In the genomic region with DNA sequence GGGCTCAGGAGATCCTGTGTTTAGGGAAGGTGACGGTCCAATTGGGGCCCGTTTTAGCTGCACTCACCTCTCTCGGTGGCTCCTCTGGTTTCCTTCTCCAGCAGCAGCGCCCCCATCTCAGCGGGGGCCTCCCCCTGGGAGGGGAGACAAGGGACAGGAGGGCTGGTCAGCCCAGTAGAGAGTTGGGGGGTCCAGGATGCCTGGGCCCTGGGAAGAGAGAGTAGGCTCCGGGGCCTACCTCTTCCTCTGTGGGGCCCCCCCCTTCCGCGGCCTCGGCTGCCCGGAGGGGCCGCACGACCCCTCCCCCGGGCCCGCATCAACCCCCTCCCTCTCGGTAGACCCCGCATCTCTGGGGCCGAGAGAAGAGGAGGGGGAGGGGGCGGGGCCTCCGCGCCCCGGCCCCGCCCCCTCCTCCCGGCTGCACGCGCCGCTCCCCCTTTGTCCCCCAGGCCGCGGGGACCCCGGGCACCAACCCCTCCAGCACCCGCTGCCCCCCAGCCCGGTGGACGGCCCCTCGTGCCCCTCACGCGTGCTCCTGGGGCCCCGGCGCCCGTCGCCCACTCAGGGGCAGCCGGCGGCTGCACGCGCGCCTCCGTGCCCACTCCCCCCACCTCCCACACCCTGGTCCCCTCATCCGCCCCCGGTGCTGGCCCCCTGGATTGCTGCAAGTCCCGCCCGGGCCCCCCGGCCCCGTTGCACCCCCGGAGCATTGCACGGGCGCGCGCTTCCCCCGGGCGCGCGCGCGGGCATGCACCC, we compare ENCODE assay signal across 9 cellular contexts. TPM values are rescaled to one million over a fixed set of nuclear protein-coding genes. Genes with fewer than 3 reads are reported as not detected.
DNase-seq lines count a peak whose midpoint lies in the region; ATAC-seq and TF ChIP-seq lines count a peak whose summit lies in the region.
"Had no signal": no experiment of that assay in that cellular context is flagged by ENCODE, and none has a peak within 500 bp of the region (broad histone marks: within the 10 kb centered on the region; RNA-seq: fewer than 3 reads in every experiment).

No MANE protein-coding gene starts in this region.

- CTCF ChIA-PET in naive thymus-derived CD4-positive, alpha-beta T cell (lab: Charles Lee): interaction anchor here (0.7 to 1.4 kb wide), 5 partner anchors 8 to 281 kb away, joined by 3 to 4 read pairs (median 3); a partner anchor contains a TSS

- H3K27ac Mint-ChIP-seq in naive thymus-derived CD4-positive, alpha-beta T cell: peak overlapping the region; percentile 73 to 97 (median 87)

- H3K9me3 Mint-ChIP-seq in naive thymus-derived CD4-positive, alpha-beta T cell: peaks cover 0 to 3% (median 0%) of the 10 kb centered on the region in 11 donors

- no peaks in the 10 kb centered on the region for H3K27me3 Mint-ChIP-seq in naive thymus-derived CD4-positive, alpha-beta T cell

- H3K4me1 ChIP-seq in DOHH2 (ENCODE audit: control insufficient read depth, low read length) (peaks cover 32% of the 10 kb centered on the region), colonic mucosa (no peaks in the 10 kb centered on the region)
- H3K4me1 ChIP-seq in naive thymus-derived CD4-positive, alpha-beta T cell (ENCODE audit: control insufficient read depth in 2 of 2, insufficient read depth in 2 of 2, low read length in 2 of 2): peaks cover 14 to 20% of the 10 kb centered on the region in 2 donors

- H3K79me2 ChIP-seq in DOHH2 (ENCODE audit: control insufficient read depth, low read length): peaks cover 40% of the 10 kb centered on the region

- peaks cover 3 to 14% (median 8%) of the 10 kb centered on the region in 5 donors for H3K36me3 Mint-ChIP-seq in naive thymus-derived CD4-positive, alpha-beta T cell

- no peak for DNase-seq in MG63
- no peak for DNase-seq in colonic mucosa
- peak in 4 of 9 donors; percentile 9 to 42 (median 28) for DNase-seq in naive thymus-derived CD4-positive, alpha-beta T cell
- DNase-seq in NAMALWA (ENCODE audit: low spot score): no peak
- no peak for DNase-seq in NCI-H446 (lab: John Stamatoyannopoulos, UW)
- no peak for DNase-seq in HT-29 (ENCODE audit: low spot score)

- intact Hi-C loops in colonic mucosa (cut with DNase I): no loop called here
- intact Hi-C loops in naive thymus-derived CD4-positive, alpha-beta T cell (cut with micrococcal nuclease): loop anchor here (1.0 to 10.0 kb wide), 13 partner anchors 34 to 948 kb away; a partner anchor contains a TSS

- POLR2A ChIA-PET in naive thymus-derived CD4-positive, alpha-beta T cell (lab: Charles Lee): interaction anchor here (0.6 to 2.3 kb wide), 10 partner anchors 19 to 1075 kb away, joined by 3 to 13 read pairs (median 6); a partner anchor contains a TSS

- peak overlapping the region; percentile 73 to 99 (median 90) for H3K4me3 Mint-ChIP-seq in naive thymus-derived CD4-positive, alpha-beta T cell

- H3K9me3 ChIP-seq in DOHH2 (ENCODE audit: control insufficient read depth, insufficient read depth, low read length) (no peaks in the 10 kb centered on the region), MG63 (no peaks in the 10 kb centered on the region), colonic mucosa (no peaks in the 10 kb centered on the region)
- no peaks in the 10 kb centered on the region for H3K9me3 ChIP-seq in naive thymus-derived CD4-positive, alpha-beta T cell (ENCODE audit: control insufficient read depth in 2 of 3, low read length in 3 of 3)

- H3K9ac ChIP-seq in colonic mucosa (ENCODE audit: low read depth in 2 of 2, low read length in 2 of 2): peak overlapping the region; percentile 59 to 62

- peak overlapping the region; percentile 86 for H3K4me3 ChIP-seq in DOHH2 (ENCODE audit: low read length)
- peak overlapping the region; percentile 73 for H3K4me3 ChIP-seq in MG63
- peak overlapping the region; percentile 95 for H3K4me3 ChIP-seq in colonic mucosa
- peak overlapping the region; percentile 93 for H3K4me3 ChIP-seq in naive thymus-derived CD4-positive, alpha-beta T cell (ENCODE audit: low read length)

- peak overlapping the region; percentile 35 for H3K27ac ChIP-seq in DOHH2 (ENCODE audit: low read depth, low read length)
- H3K27ac ChIP-seq in colonic mucosa: peak overlapping the region; percentile 19
- peak overlapping the region; percentile 96 for H3K27ac ChIP-seq in naive thymus-derived CD4-positive, alpha-beta T cell (ENCODE audit: low read depth, low read length)

- no peaks in the 10 kb centered on the region for H3K9me2 ChIP-seq in DOHH2 (replicated peaks; ENCODE audit: control insufficient read depth, low read length)

- no peak for ATAC-seq in naive thymus-derived CD4-positive, alpha-beta T cell
- ATAC-seq in GM18870 (IDR thresholded peaks at IDR 0.05; ENCODE audit: unreplicated experiment): no peak

- H4K20me1 ChIP-seq in DOHH2 (ENCODE audit: control insufficient read depth, insufficient read depth, low read depth, low read length): no peaks in the 10 kb centered on the region

- peak overlapping the region; percentile 85 for H3K4me2 ChIP-seq in DOHH2 (ENCODE audit: low read length)

- H3K4me1 Mint-ChIP-seq in naive thymus-derived CD4-positive, alpha-beta T cell: peaks cover 22 to 41% (median 33%) of the 10 kb centered on the region in 7 donors

- H3K27me3 ChIP-seq in DOHH2 (ENCODE audit: control insufficient read depth, low read length) (no peaks in the 10 kb centered on the region), MG63 (no peaks in the 10 kb centered on the region), colonic mucosa (no peaks in the 10 kb centered on the region)
- no peaks in the 10 kb centered on the region for H3K27me3 ChIP-seq in naive thymus-derived CD4-positive, alpha-beta T cell (ENCODE audit: control insufficient read depth in 2 of 2, insufficient read depth in 2 of 2, low read length in 2 of 2)

- H3F3A ChIP-seq in DOHH2 (ENCODE audit: control insufficient read depth, insufficient read depth): peaks cover 5% of the 10 kb centered on the region

- TF ChIP-seq CTCF in DOHH2 (IDR thresholded peaks at IDR 0.05; ENCODE audit: low read depth, low read length, poor library complexity, severe bottlenecking): no peak
- TF ChIP-seq CTCF in colonic mucosa (IDR thresholded peaks at IDR 0.05): no peak

- H3K36me3 ChIP-seq in DOHH2 (ENCODE audit: control insufficient read depth, low read length) (peaks cover 45% of the 10 kb centered on the region), MG63 (peaks cover 6% of the 10 kb centered on the region; the same call in 1 of the 2 replicates), colonic mucosa (no peaks in the 10 kb centered on the region)
- peaks cover 0 to 26% (median 9%) of the 10 kb centered on the region in 3 experiments for H3K36me3 ChIP-seq in naive thymus-derived CD4-positive, alpha-beta T cell (ENCODE audit: control insufficient read depth in 2 of 3, insufficient read depth in 3 of 3, low read length in 3 of 3)

RNA-seq across cellular contexts. Expression of a gene that starts 0.5 kb away (rescaled TPM):
- total RNA-seq in MG63 (2014; rRNA removed; shearing (Covaris generic); ENCODE audit: low replicate concordance): 30.4 and 38.9 TPM in 2 replicates
- 10 to 100 TPM; 28.4 to 52.1 TPM for total RNA-seq in colonic mucosa
- total RNA-seq in naive thymus-derived CD4-positive, alpha-beta T cell: 10 to 100 TPM; 50.4 to 94.2 (median 71.6) TPM
- polyA plus RNA-seq in naive thymus-derived CD4-positive, alpha-beta T cell: 10 to 100 TPM; 37.3 to 66.5 TPM
- total RNA-seq in HT-29 (2014; rRNA removed; shearing (Covaris generic)): 85.9 and 98.5 TPM in 2 replicates

RNA-seq across cellular contexts. Expression of a gene that starts 4.9 kb away (rescaled TPM):
- total RNA-seq in MG63 (2014; rRNA removed; shearing (Covaris generic); ENCODE audit: low replicate concordance): 0.67 and 9.3 TPM in 2 replicates
- total RNA-seq in colonic mucosa: 1 to 10 TPM; 2.0 to 4.9 TPM
- total RNA-seq in naive thymus-derived CD4-positive, alpha-beta T cell: 1 to 10 TPM in 4 of 5 experiments, under 1 TPM in 1; 0.77 to 4.5 (median 2.5) TPM
- polyA plus RNA-seq in naive thymus-derived CD4-positive, alpha-beta T cell: under 1 TPM in 1 of 2 donors, not detected in 1; 0.09 TPM
- 12.6 and 13.6 TPM in 2 replicates for total RNA-seq in HT-29 (2014; rRNA removed; shearing (Covaris generic))

RNA-seq across cellular contexts. Expression of a gene that starts 18.2 kb away (rescaled TPM):
- not detected in 2 replicates for total RNA-seq in MG63 (2014; rRNA removed; shearing (Covaris generic); ENCODE audit: low replicate concordance)
- total RNA-seq in colonic mucosa: 100 to 1,000 TPM; 546 to 779 TPM
- total RNA-seq in naive thymus-derived CD4-positive, alpha-beta T cell: not detected
- polyA plus RNA-seq in naive thymus-derived CD4-positive, alpha-beta T cell: not detected
- 101 and 124 TPM in 2 replicates for total RNA-seq in HT-29 (2014; rRNA removed; shearing (Covaris generic))

RNA-seq across cellular contexts. Expression of a gene that starts 30.5 kb away (rescaled TPM):
- total RNA-seq in MG63 (2014; rRNA removed; shearing (Covaris generic); ENCODE audit: low replicate concordance): 0.13 and 0.20 TPM in 2 replicates
- total RNA-seq in colonic mucosa: 10 to 100 TPM in 1 of 2 donors, 1 to 10 TPM in 1; 7.8 to 15.2 TPM
- total RNA-seq in naive thymus-derived CD4-positive, alpha-beta T cell: 1 to 10 TPM in 4 of 5 experiments, under 1 TPM in 1; 0.89 to 8.2 (median 2.3) TPM
- under 1 TPM in 1 of 2 donors, not detected in 1; 0.10 TPM for polyA plus RNA-seq in naive thymus-derived CD4-positive, alpha-beta T cell
- 0.28 and 0.91 TPM in 2 replicates for total RNA-seq in HT-29 (2014; rRNA removed; shearing (Covaris generic))
- total RNA-seq: pulmonary artery endothelial cell had no signal

RNA-seq across cellular contexts. Expression of a gene that starts 34.4 kb away (rescaled TPM):
- total RNA-seq in MG63 (2014; rRNA removed; shearing (Covaris generic); ENCODE audit: low replicate concordance): 11.7 and 14.6 TPM in 2 replicates
- 10 to 100 TPM; 33.8 to 47.4 TPM for total RNA-seq in colonic mucosa
- total RNA-seq in naive thymus-derived CD4-positive, alpha-beta T cell: 10 to 100 TPM; 18.6 to 35.0 (median 20.1) TPM
- polyA plus RNA-seq in naive thymus-derived CD4-positive, alpha-beta T cell: 10 to 100 TPM; 13.6 to 19.9 TPM
- 82.3 and 87.1 TPM in 2 replicates for total RNA-seq in HT-29 (2014; rRNA removed; shearing (Covaris generic))

Comparison
In these comparisons a context has a peak if more than half of its experiments do, and no peak if none do; other contexts are left out.
1. H3K27ac ChIP-seq: peak in every context shown above with its lines; median percentile 96 in naive thymus-derived CD4-positive, alpha-beta T cell; 35 in DOHH2; 19 in colonic mucosa.
2. RNA of a gene that starts 18.2 kb away (total RNA-seq): 546 to 779 TPM in colonic mucosa and 101 to 124 TPM in HT-29; not detected in naive thymus-derived CD4-positive, alpha-beta T cell and not detected in MG63; every median in the first group is over 10 times any median in the second.
3. Peak in every context shown above with its lines, with median percentiles within 50 percentile points of each other: H3K4me3 ChIP-seq.